In the genomic region with DNA sequence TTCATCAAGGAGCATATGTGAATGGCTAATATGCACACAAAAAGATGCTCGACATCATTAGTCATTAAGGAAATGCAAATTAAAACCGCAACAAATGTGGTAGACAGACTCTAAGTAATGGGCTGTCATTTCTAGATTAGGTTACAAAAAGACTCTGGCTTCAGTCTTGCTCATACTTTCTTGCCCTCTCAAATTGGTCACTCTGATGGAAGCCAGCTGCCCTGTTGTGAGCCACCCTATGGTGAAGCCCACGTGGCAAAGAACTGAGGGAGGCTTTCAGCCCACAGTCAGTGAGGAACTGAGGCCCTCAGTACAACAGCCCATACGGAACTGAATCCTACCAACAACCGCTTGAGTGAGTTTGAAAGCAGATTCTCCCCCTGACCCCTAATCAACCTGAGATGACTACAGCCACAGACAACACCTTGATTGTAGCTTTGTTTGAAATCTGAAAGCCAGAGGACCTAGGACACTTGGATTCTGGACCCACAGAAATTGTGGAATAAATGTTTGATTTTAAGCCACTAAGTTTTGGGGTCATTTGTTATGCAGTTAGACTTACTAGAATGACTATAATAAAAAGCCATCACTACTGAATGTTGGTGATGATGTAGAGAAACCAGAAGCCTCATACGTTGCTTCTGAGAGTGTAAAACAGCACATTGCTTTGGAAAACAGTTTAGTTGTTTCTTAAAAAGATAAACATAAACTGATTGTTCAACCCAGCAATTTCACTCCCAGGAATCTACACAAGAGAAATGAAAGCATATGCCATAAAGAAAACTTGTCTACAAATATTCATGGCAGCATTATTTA, we compare ENCODE assay signal across 9 cellular contexts. TPM values are rescaled to one million over a fixed set of nuclear protein-coding genes. Genes with fewer than 3 reads are reported as not detected.
DNase-seq lines count a peak whose midpoint lies in the region; ATAC-seq and TF ChIP-seq lines count a peak whose summit lies in the region.
"Had no signal": no experiment of that assay in that cellular context is flagged by ENCODE, and none has a peak within 500 bp of the region (broad histone marks: within the 10 kb centered on the region; RNA-seq: fewer than 3 reads in every experiment).

No MANE protein-coding gene starts in this region.

- ATAC-seq in GM19023 (IDR thresholded peaks at IDR 0.05; ENCODE audit: unreplicated experiment) (peak; percentile 96), HG02938 (IDR thresholded peaks at IDR 0.05; ENCODE audit: unreplicated experiment) (peak; percentile 97)

- no peaks in the 10 kb centered on the region for H3K79me2 ChIP-seq in SK-N-SH (ENCODE audit: insufficient read depth)

- no peak for TF ChIP-seq CTCF in AG09309 (IDR thresholded peaks at IDR 0.05; ENCODE audit: control insufficient read depth, insufficient read depth, low read depth, low read length, missing control alignments)
- TF ChIP-seq CTCF in SK-N-SH (IDR thresholded peaks at IDR 0.05), result no peak
- no peak for TF ChIP-seq CTCF in brain microvascular endothelial cell (IDR thresholded peaks at IDR 0.05; ENCODE audit: low read depth, low read length, missing control alignments)

- no peak overlapping the region for H2AFZ ChIP-seq in SK-N-SH (ENCODE audit: low read depth)

- 0 out of 4 replicates have a peak, but pooled peaks of 1 of the 2 experiments have one; percentile 23 for TF ChIP-seq EP300 in SK-N-SH (IDR thresholded peaks at IDR 0.05; ENCODE audit: borderline replicate concordance in 1 of 2, low read depth in 1 of 2, low read length in 1 of 2)

- H3K4me2 ChIP-seq in SK-N-SH, result no peak overlapping the region

- no peak overlapping the region for H3K27ac ChIP-seq in SK-N-SH (ENCODE audit: low read depth in 2 of 2, low read length in 1 of 2)
- H3K27ac ChIP-seq in brain microvascular endothelial cell, result no peak overlapping the region

- 65% methylated on average over 6 of the region's 6 CpGs for WGBS in SK-N-SH (ENCODE audit: low lambda C conversion rate)

- no peak overlapping the region for H3K9ac ChIP-seq in SK-N-SH

- no peaks in the 10 kb centered on the region for H3K9me2 ChIP-seq in SK-N-SH

- H3K36me3 ChIP-seq in SK-N-SH (replicated peaks in 1 of 2; ENCODE audit: control insufficient read depth in 1 of 2, insufficient read depth in 2 of 2, low read length in 1 of 2) (no peaks in the 10 kb centered on the region), brain microvascular endothelial cell (replicated peaks) (no peaks in the 10 kb centered on the region)

- H4K20me1 ChIP-seq in SK-N-SH (ENCODE audit: insufficient read depth), result no peaks in the 10 kb centered on the region

- H3K27me3 ChIP-seq in SK-N-SH (ENCODE audit: insufficient read depth), result no peaks in the 10 kb centered on the region
- no peaks in the 10 kb centered on the region for H3K27me3 ChIP-seq in brain microvascular endothelial cell (replicated peaks)

- H3K4me3 ChIP-seq in AG09309 (ENCODE audit: control insufficient read depth, low read depth, low read length) (no peak overlapping the region), SK-N-SH (ENCODE audit: low read depth in 2 of 2, low read length in 1 of 2) (no peak overlapping the region), brain microvascular endothelial cell (ENCODE audit: low read depth, low read length) (no peak overlapping the region)

- DNase-seq in AG09309 (ENCODE audit: low read depth) (peak; percentile 23), SK-N-SH (no peak), brain microvascular endothelial cell (no peak), NCI-H146 treated with DMSO at 0.1 percent for 48 hours (lab: John Stamatoyannopoulos, UW; ENCODE audit: unreplicated experiment) (no peak), COR-L47 (lab: John Stamatoyannopoulos, UW) (no peak), DMS153 treated with DMSO at 0.1 percent for 48 hours (lab: John Stamatoyannopoulos, UW; ENCODE audit: unreplicated experiment) (no peak)
- DNase-seq: NCI-H2107 had no signal

- in situ Hi-C loops in brain microvascular endothelial cell (cut with HindIII; ENCODE audit: low pct_ligation_motif_present, low sequenced_read_pairs), result no loop called here

- CTCF ChIA-PET in SK-N-SH (lab: Yijun Ruan, JAX), result interaction anchor here (1.0 kb wide), 1 partner anchor 62 kb away, joined by 3 read pairs; no protein-coding TSS in a partner anchor

- H3K4me1 ChIP-seq in SK-N-SH (ENCODE audit: control insufficient read depth in 1 of 2, insufficient read depth in 2 of 2, low read depth in 1 of 2, low read length in 1 of 2), result peaks cover 9 to 20% of the 10 kb centered on the region in 2 experiments; a peak in 3 of 4 replicates

- no peak for TF ChIP-seq RAD21 in SK-N-SH (IDR thresholded peaks at IDR 0.05; ENCODE audit: low read length)

- H3K9me3 ChIP-seq in SK-N-SH, result no peaks in the 10 kb centered on the region

- no peaks in the 10 kb centered on the region for H3F3A ChIP-seq in SK-N-SH (replicated peaks; ENCODE audit: insufficient read depth)

- POLR2A ChIA-PET in SK-N-SH (lab: Yijun Ruan, JAX), result no interaction called here

TF ChIP-seq in SK-N-SH, 30 proteins besides CTCF, POLR2A, EP300 and RAD21 (continues in another document):
- TF ChIP-seq, protein P1, sequence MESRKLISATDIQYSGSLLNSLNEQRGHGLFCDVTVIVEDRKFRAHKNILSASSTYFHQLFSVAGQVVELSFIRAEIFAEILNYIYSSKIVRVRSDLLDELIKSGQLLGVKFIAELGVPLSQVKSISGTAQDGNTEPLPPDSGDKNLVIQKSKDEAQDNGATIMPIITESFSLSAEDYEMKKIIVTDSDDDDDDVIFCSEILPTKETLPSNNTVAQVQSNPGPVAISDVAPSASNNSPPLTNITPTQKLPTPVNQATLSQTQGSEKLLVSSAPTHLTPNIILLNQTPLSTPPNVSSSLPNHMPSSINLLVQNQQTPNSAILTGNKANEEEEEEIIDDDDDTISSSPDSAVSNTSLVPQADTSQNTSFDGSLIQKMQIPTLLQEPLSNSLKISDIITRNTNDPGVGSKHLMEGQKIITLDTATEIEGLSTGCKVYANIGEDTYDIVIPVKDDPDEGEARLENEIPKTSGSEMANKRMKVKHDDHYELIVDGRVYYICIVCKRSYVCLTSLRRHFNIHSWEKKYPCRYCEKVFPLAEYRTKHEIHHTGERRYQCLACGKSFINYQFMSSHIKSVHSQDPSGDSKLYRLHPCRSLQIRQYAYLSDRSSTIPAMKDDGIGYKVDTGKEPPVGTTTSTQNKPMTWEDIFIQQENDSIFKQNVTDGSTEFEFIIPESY (IDR thresholded peaks at IDR 0.05; ENCODE audit: borderline replicate concordance, low read depth), result no peak
- TF ChIP-seq EZH2phosphoT487 (IDR thresholded peaks at IDR 0.05; ENCODE audit: borderline replicate concordance, low read depth) (no peak), POLR2AphosphoS5 (IDR thresholded peaks at IDR 0.05; ENCODE audit: low read depth, low read length) (peak; percentile 51; the same call in 1 of the 2 replicates), RFX5 (IDR thresholded peaks at IDR 0.05; ENCODE audit: low read length) (no peak), ELF1 (IDR thresholded peaks at IDR 0.05) (no peak), MEF2A (IDR thresholded peaks at IDR 0.05; ENCODE audit: borderline replicate concordance, low read depth) (no peak), FOSL2 (IDR thresholded peaks at IDR 0.05; ENCODE audit: borderline replicate concordance, low read depth) (no peak; the same call in 1 of the 2 replicates), RCOR1 (IDR thresholded peaks at IDR 0.05; ENCODE audit: low read length) (no peak), NFIC (IDR thresholded peaks at IDR 0.05; ENCODE audit: borderline replicate concordance) (no peak), FOXM1 (IDR thresholded peaks at IDR 0.05; ENCODE audit: low read depth) (no peak), TEAD4 (IDR thresholded peaks at IDR 0.05; ENCODE audit: borderline replicate concordance, insufficient read depth) (no peak), SIN3A (IDR thresholded peaks at IDR 0.05; ENCODE audit: borderline replicate concordance, low read depth, low read length) (0 out of 2 replicates have a peak, but pooled peaks have one; percentile 41), MXI1 (IDR thresholded peaks at IDR 0.05; ENCODE audit: low read depth, low read length) (no peak), TCF12 (IDR thresholded peaks at IDR 0.05) (peak; percentile 81), GABPA (IDR thresholded peaks at IDR 0.05; ENCODE audit: low read depth) (no peak), GATA2 (CRISPR knock-in tag; IDR thresholded peaks at IDR 0.05) (no peak), RXRA (IDR thresholded peaks at IDR 0.05; ENCODE audit: borderline replicate concordance, low read depth) (no peak), SMC3 (IDR thresholded peaks at IDR 0.05; ENCODE audit: low read depth, low read length) (no peak), JUND (IDR thresholded peaks at IDR 0.05) (no peak; the same call in 1 of the 2 replicates)
- TF ChIP-seq, protein P2, sequence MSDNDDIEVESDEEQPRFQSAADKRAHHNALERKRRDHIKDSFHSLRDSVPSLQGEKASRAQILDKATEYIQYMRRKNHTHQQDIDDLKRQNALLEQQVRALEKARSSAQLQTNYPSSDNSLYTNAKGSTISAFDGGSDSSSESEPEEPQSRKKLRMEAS (IDR thresholded peaks at IDR 0.05; ENCODE audit: low read depth), result peak; percentile 46; the same call in 1 of the 2 replicates
- TF ChIP-seq, protein P3, sequence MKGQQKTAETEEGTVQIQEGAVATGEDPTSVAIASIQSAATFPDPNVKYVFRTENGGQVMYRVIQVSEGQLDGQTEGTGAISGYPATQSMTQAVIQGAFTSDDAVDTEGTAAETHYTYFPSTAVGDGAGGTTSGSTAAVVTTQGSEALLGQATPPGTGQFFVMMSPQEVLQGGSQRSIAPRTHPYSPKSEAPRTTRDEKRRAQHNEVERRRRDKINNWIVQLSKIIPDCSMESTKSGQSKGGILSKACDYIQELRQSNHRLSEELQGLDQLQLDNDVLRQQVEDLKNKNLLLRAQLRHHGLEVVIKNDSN (IDR thresholded peaks at IDR 0.05; ENCODE audit: borderline replicate concordance, low read depth), result no peak
- TF ChIP-seq, protein P4, sequence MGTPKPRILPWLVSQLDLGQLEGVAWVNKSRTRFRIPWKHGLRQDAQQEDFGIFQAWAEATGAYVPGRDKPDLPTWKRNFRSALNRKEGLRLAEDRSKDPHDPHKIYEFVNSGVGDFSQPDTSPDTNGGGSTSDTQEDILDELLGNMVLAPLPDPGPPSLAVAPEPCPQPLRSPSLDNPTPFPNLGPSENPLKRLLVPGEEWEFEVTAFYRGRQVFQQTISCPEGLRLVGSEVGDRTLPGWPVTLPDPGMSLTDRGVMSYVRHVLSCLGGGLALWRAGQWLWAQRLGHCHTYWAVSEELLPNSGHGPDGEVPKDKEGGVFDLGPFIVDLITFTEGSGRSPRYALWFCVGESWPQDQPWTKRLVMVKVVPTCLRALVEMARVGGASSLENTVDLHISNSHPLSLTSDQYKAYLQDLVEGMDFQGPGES (IDR thresholded peaks at IDR 0.05; ENCODE audit: low read depth, low read length), result no peak

RNA-seq across cellular contexts. Expression of a gene that starts 45.7 kb away (rescaled TPM):
- 2.5 and 4.2 TPM in 2 replicates for polyA plus RNA-seq in SK-N-SH (2012; rRNA removed)
- polyA plus RNA-seq in SK-N-SH (2012; cell fraction: cytosol; rRNA removed), result 3.7 and 4.1 TPM in 2 replicates
- 2.0 and 3.0 TPM in 2 replicates for polyA plus RNA-seq in SK-N-SH (2012; cell fraction: nucleus; rRNA removed)

RNA-seq across cellular contexts. Expression of a gene that starts 55.3 kb away (rescaled TPM):
- under 0.01 TPM in 1 of 2 replicates, not detected in the other for polyA plus RNA-seq in SK-N-SH (2012; rRNA removed)
- 0.01 TPM in 1 of 2 replicates, not detected in the other for polyA plus RNA-seq in SK-N-SH (2012; cell fraction: cytosol; rRNA removed)
- polyA plus RNA-seq in SK-N-SH (2012; cell fraction: nucleus; rRNA removed), result not detected in 2 replicates
